Comparison of ENCODE assay signal across 23 cellular contexts in the genomic region with DNA sequence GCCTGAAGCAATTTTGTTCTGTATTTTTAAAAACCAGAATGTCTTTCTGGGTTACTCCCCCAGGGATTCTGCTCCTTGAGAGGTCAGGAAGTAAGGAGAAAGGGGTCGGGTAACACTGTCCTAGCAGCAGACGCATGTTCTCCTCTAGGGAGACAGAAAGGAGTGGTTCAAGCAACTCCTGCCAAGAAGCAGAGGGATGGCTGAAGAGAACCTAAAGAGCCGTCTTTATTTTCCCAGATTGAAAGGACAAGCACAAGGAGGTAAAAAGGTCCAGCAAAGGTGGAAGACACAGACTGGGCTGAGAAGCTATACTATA.
"Had no signal": no experiment of that assay in that cellular context is flagged by ENCODE, and none has a peak within 500 bp of the region (broad histone marks: within the 10 kb centered on the region; RNA-seq: fewer than 3 reads in every experiment).

No MANE protein-coding gene starts in this region.

- H3K4me3 Mint-ChIP-seq: activated CD4-positive, alpha-beta T cell treated with anti-CD3 and anti-CD28 coated beads, Interleukin-2, amount 10 ng/mL, durations not matched to agents 7 days and 5 days; activated CD8-positive, alpha-beta T cell treated with anti-CD3 and anti-CD28 coated beads, Interleukin-2, amount 10 ng/mL, durations not matched to agents 7 days and 5 days; activated T-helper 1 cell treated with anti-CD3 and anti-CD28 coated beads, Interleukin-12 subunit alpha, Interleukin-12 subunit beta, Interleukin-2, Interleukin-4 antibody, amounts not matched to agents 30 ng/mL and 10 ng/mL and 1 ng/mL, durations not matched to agents 14 hours and 24 hours and 36 hours; memory B cell; natural killer cell treated with Interleukin-12 subunit alpha and Interleukin-12 subunit beta and Interleukin-15 and Interleukin-18, amount 100 ng/mL, for 72 hours; stimulated activated naive CD8-positive, alpha-beta T cell treated with anti-CD3 and anti-CD28 coated beads, Interleukin-15, amount 100 ng/mL, for 72 hours; T-cell; T-helper 2 cell treated with Interferon-gamma antibody and Interleukin-4, amounts not matched to agents 5 μg/mL and 100 μg/mL, for 36 hours had no signal

- ATAC-seq: activated CD4-positive, CD25-positive, alpha-beta regulatory T cell treated with anti-CD3 and anti-CD28 coated beads, Interleukin-2, amount 50 U/mL, for 24 hours; activated CD8-positive, alpha-beta T cell treated with anti-CD3 and anti-CD28 coated beads, Interleukin-2, amount 10 ng/mL, durations not matched to agents 7 days and 5 days; body of pancreas; foreskin keratinocyte; natural killer cell treated with Interleukin-12 subunit alpha and Interleukin-12 subunit beta and Interleukin-15 and Interleukin-18, amount 100 ng/mL, for 72 hours; stimulated activated naive CD8-positive, alpha-beta T cell treated with anti-CD3 and anti-CD28 coated beads, Interleukin-15, amount 100 ng/mL, for 72 hours; T-cell had no signal

- H3K4me1 Mint-ChIP-seq: activated CD4-positive, alpha-beta T cell treated with anti-CD3 and anti-CD28 coated beads, Interleukin-2, amount 10 ng/mL, durations not matched to agents 7 days and 5 days; memory B cell; stimulated activated naive CD8-positive, alpha-beta T cell treated with anti-CD3 and anti-CD28 coated beads, Interleukin-15, amount 100 ng/mL, for 72 hours; T-cell had no signal

- H3K27me3 Mint-ChIP-seq: activated CD4-positive, alpha-beta T cell treated with anti-CD3 and anti-CD28 coated beads, Interleukin-2, amount 10 ng/mL, durations not matched to agents 7 days and 5 days; memory B cell; natural killer cell treated with Interleukin-12 subunit alpha and Interleukin-12 subunit beta and Interleukin-15 and Interleukin-18, amount 100 ng/mL, for 72 hours; stimulated activated naive CD8-positive, alpha-beta T cell treated with anti-CD3 and anti-CD28 coated beads, Interleukin-15, amount 100 ng/mL, for 72 hours; T-cell had no signal

- DNase-seq: activated CD4-positive, alpha-beta T cell treated with anti-CD3 and anti-CD28 coated beads, Interleukin-2, amount 10 ng/mL, durations not matched to agents 7 days and 5 days; activated CD8-positive, alpha-beta T cell treated with anti-CD3 and anti-CD28 coated beads, Interleukin-2, amount 10 ng/mL, durations not matched to agents 7 days and 5 days; activated gamma-delta T cell; activated naive CD4-positive, alpha-beta T cell treated with anti-CD3 and anti-CD28 coated beads, Interleukin-2, amount 50 U/mL, for 16 hours; anterior cingulate cortex; body of pancreas; central memory CD4-positive, alpha-beta T cell; dermis blood vessel endothelial cell; effector CD8-positive, alpha-beta T cell; foreskin keratinocyte; hypothalamus; nucleus accumbens; stimulated activated CD4-positive, alpha-beta T cell treated with anti-CD3 and anti-CD28 coated beads, Interleukin-1b, Interleukin-23, amount 100 ng/mL, for 48 hours; stimulated activated naive CD8-positive, alpha-beta T cell treated with anti-CD3 and anti-CD28 coated beads, Interleukin-15, amount 100 ng/mL, for 72 hours; T-cell had no signal

- H3K36me3 Mint-ChIP-seq: natural killer cell treated with Interleukin-12 subunit alpha and Interleukin-12 subunit beta and Interleukin-15 and Interleukin-18, amount 100 ng/mL, for 72 hours had no signal

- H3K27ac Mint-ChIP-seq: activated CD4-positive, alpha-beta T cell treated with anti-CD3 and anti-CD28 coated beads, Interleukin-2, amount 10 ng/mL, durations not matched to agents 7 days and 5 days; activated CD8-positive, alpha-beta T cell treated with anti-CD3 and anti-CD28 coated beads, Interleukin-2, amount 10 ng/mL, durations not matched to agents 7 days and 5 days; activated T-helper 1 cell treated with anti-CD3 and anti-CD28 coated beads, Interleukin-12 subunit alpha, Interleukin-12 subunit beta, Interleukin-2, Interleukin-4 antibody, amounts not matched to agents 30 ng/mL and 10 ng/mL and 1 ng/mL, durations not matched to agents 14 hours and 24 hours and 36 hours; memory B cell; natural killer cell treated with Interleukin-12 subunit alpha and Interleukin-12 subunit beta and Interleukin-15 and Interleukin-18, amount 100 ng/mL, for 72 hours; stimulated activated naive CD8-positive, alpha-beta T cell treated with anti-CD3 and anti-CD28 coated beads, Interleukin-15, amount 100 ng/mL, for 72 hours; T-cell; T-helper 2 cell treated with Interferon-gamma antibody and Interleukin-4, amounts not matched to agents 5 μg/mL and 100 μg/mL, for 36 hours had no signal

- H3K27ac ChIP-seq: body of pancreas, foreskin keratinocyte, prostate gland, skin epidermis, VCaP had no signal

- H3K9me3 Mint-ChIP-seq: activated CD4-positive, alpha-beta T cell treated with anti-CD3 and anti-CD28 coated beads, Interleukin-2, amount 10 ng/mL, durations not matched to agents 7 days and 5 days; activated T-helper 1 cell treated with anti-CD3 and anti-CD28 coated beads, Interleukin-12 subunit alpha, Interleukin-12 subunit beta, Interleukin-2, Interleukin-4 antibody, amounts not matched to agents 30 ng/mL and 10 ng/mL and 1 ng/mL, durations not matched to agents 14 hours and 24 hours and 36 hours; memory B cell; natural killer cell treated with Interleukin-12 subunit alpha and Interleukin-12 subunit beta and Interleukin-15 and Interleukin-18, amount 100 ng/mL, for 72 hours; stimulated activated naive CD8-positive, alpha-beta T cell treated with anti-CD3 and anti-CD28 coated beads, Interleukin-15, amount 100 ng/mL, for 72 hours; T-cell; T-helper 2 cell treated with Interferon-gamma antibody and Interleukin-4, amounts not matched to agents 5 μg/mL and 100 μg/mL, for 36 hours had no signal
